ENCODE assay signal across 9 cellular contexts in the genomic region with DNA sequence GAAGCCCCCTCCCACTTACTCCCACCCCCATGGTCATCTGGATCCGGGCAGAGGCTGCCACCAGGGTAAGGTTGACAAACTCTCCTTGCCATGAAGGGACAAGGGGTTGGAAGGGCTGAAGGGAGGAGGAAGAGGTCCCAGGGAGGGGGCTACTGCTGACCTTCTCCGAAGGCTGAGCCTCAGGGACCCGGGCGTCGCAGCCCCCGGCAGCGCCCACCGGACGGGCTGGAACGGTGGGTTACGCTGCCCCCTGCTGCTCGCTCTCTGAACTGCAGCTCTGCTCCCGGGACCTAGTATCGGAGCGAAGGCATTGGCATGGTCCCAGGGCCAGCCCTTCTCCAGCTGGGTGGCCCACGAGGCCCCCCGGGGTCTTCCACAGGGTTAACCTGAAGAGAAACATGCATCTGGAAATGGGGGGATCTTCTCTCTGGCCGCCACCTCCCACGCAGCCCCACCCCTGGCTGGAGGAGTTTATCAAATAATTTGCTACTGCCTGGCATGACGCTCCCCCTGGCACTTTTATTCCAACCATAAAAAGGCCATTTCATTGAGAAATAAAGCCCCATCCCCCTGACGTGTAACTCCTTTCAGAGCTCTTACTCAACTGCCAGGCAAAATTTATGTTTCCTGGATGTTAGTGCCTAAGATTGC.
A peak's percentile ranks its signal among the peaks of the same experiment; 100 is the strongest.
DNase-seq lines count a peak whose midpoint lies in the region; TF ChIP-seq lines count a peak whose summit lies in the region.
"Had no signal": no experiment of that assay in that cellular context is flagged by ENCODE, and none has a peak within 500 bp of the region (broad histone marks: within the 10 kb centered on the region; RNA-seq: fewer than 3 reads in every experiment).

No MANE protein-coding gene starts in this region.

- H3K27me3 ChIP-seq in esophagus muscularis mucosa (peaks cover 0 to 11% (median 0%) of the 10 kb centered on the region in 4 donors), neural progenitor cell (no peaks in the 10 kb centered on the region)

- H3F3A ChIP-seq in neural progenitor cell (ENCODE audit: low read depth): peaks cover 11% of the 10 kb centered on the region

- no peak for TF ChIP-seq POLR2A in esophagus muscularis mucosa (IDR thresholded peaks at IDR 0.05; ENCODE audit: low read depth)

- intact Hi-C loops in esophagus muscularis mucosa (cut with DNase I): no loop called here

- no peaks in the 10 kb centered on the region for H3K36me3 ChIP-seq in esophagus muscularis mucosa
- no peaks in the 10 kb centered on the region for H3K36me3 ChIP-seq in neural progenitor cell

- H3K27ac Mint-ChIP-seq in neural progenitor cell (no peak overlapping the region), type B pancreatic cell (no peak overlapping the region)

- H3K36me3 Mint-ChIP-seq in neural progenitor cell (no peaks in the 10 kb centered on the region), type B pancreatic cell (no peaks in the 10 kb centered on the region)

- H3K4me3 ChIP-seq in esophagus muscularis mucosa: peak overlapping the region in 1 of 4 donors; percentile 7
- peak overlapping the region; percentile 20 for H3K4me3 ChIP-seq in neural progenitor cell

- no peak for TF ChIP-seq EP300 in esophagus muscularis mucosa (IDR thresholded peaks at IDR 0.05)

- TF ChIP-seq CTCF in esophagus muscularis mucosa (IDR thresholded peaks at IDR 0.05) (peak; percentile 61 to 97 (median 80)), neural progenitor cell (IDR thresholded peaks at IDR 0.05) (peak; percentile 96), type B pancreatic cell (conservative IDR thresholded peaks at IDR 0.05) (peak; percentile 97)

- H3K4me3 Mint-ChIP-seq in neural progenitor cell (peak overlapping the region; percentile 18), type B pancreatic cell (no peak overlapping the region)

- H3K4me1 ChIP-seq in esophagus muscularis mucosa (peaks cover 10 to 30% (median 24%) of the 10 kb centered on the region in 4 donors), neural progenitor cell (peaks cover 20% of the 10 kb centered on the region)

- 12% methylated on average over 21 of the region's 21 CpGs for WGBS in esophagus muscularis mucosa

- H3K27ac ChIP-seq in esophagus muscularis mucosa (replicated peaks in 1 of 4): no peak overlapping the region
- H3K27ac ChIP-seq in neural progenitor cell: no peak overlapping the region
- H3K27ac ChIP-seq: epithelial cell of prostate had no signal

- H3K9me3 ChIP-seq in esophagus muscularis mucosa: no peaks in the 10 kb centered on the region
- H3K9me3 ChIP-seq in neural progenitor cell (ENCODE audit: low read depth): no peaks in the 10 kb centered on the region

- DNase-seq in NCI-H1417 (lab: John Stamatoyannopoulos, UW) (peak in 2 of 3 experiments; percentile 32 to 34), NCI-H1417 treated with DMSO at 0.1 percent for 48 hours (lab: John Stamatoyannopoulos, UW) (no peak), NCI-H1092 (lab: John Stamatoyannopoulos, UW) (peak; percentile 79), esophagus muscularis mucosa (ENCODE audit: extremely low spot score) (no peak), neural progenitor cell (ENCODE audit: low spot score) (peak; percentile 80), type B pancreatic cell (ENCODE audit: extremely low spot score, unreplicated experiment) (peak; percentile 84), NCI-H774 (lab: John Stamatoyannopoulos, UW) (no peak)
- peak; percentile 29 to 40 for DNase-seq in activated CD8-positive, alpha-beta memory T cell treated with anti-CD3 and anti-CD28 coated beads for 4 hours (ENCODE audit: low read depth in 2 of 2)

- H3K4me1 Mint-ChIP-seq in neural progenitor cell (peaks cover 50% of the 10 kb centered on the region), type B pancreatic cell (ENCODE audit: unreplicated experiment) (peaks cover 29% of the 10 kb centered on the region)

- peak overlapping the region; percentile 66 for H2AFZ ChIP-seq in neural progenitor cell (replicated peaks)

- H3K4me2 ChIP-seq in neural progenitor cell: peak overlapping the region; percentile 66

- no peaks in the 10 kb centered on the region for H3K79me2 ChIP-seq in neural progenitor cell (ENCODE audit: low read depth)

- no peaks in the 10 kb centered on the region for H3K9me3 Mint-ChIP-seq in neural progenitor cell
- H3K9me3 Mint-ChIP-seq in type B pancreatic cell: no peaks in the 10 kb centered on the region

- H4K20me1 ChIP-seq in neural progenitor cell (ENCODE audit: low read depth): no peaks in the 10 kb centered on the region

- H3K9ac ChIP-seq in neural progenitor cell: no peak overlapping the region

- H3K27me3 Mint-ChIP-seq in neural progenitor cell (ENCODE audit: insufficient read depth, low read depth) (peaks cover 20% of the 10 kb centered on the region), type B pancreatic cell (peaks cover 16% of the 10 kb centered on the region)

Comparison
In these comparisons a context has a peak if more than half of its experiments do, and no peak if none do; other contexts are left out.
1. DNase-seq: peak in NCI-H1417 (2 of 3), NCI-H1092 (single experiment), activated CD8-positive, alpha-beta memory T cell treated with anti-CD3 and anti-CD28 coated beads for 4 hours (2 of 2), neural progenitor cell (single experiment) and type B pancreatic cell (single experiment); none in NCI-H1417 treated with DMSO at 0.1 percent for 48 hours (single experiment), esophagus muscularis mucosa (single experiment) and NCI-H774 (single experiment).
2. Peak in every context shown above with its lines, with median percentiles within 50 percentile points of each other: CTCF ChIP-seq.